In genomic region chr6:155832596-155832995, GRCh38 we compare ENCODE assay signal across 10 cellular contexts.
DNase-seq lines count a peak whose midpoint lies in the region; ATAC-seq and TF ChIP-seq lines count a peak whose summit lies in the region.
"Had no signal": no experiment of that assay in that cellular context is flagged by ENCODE, and none has a peak within 500 bp of the region (broad histone marks: within the 10 kb centered on the region; RNA-seq: fewer than 3 reads in every experiment).

No MANE protein-coding gene starts in this region.

- no peak overlapping the region for H3K4me3 ChIP-seq in epithelial cell of esophagus (ENCODE audit: low read length)

- ATAC-seq in GM18868 (IDR thresholded peaks at IDR 0.05; ENCODE audit: unreplicated experiment) (no peak), HG03095 (IDR thresholded peaks at IDR 0.05; ENCODE audit: unreplicated experiment) (no peak)
- ATAC-seq: effector memory CD8-positive, alpha-beta T cell had no signal

- no peak for TF ChIP-seq CTCF in epithelial cell of esophagus (IDR thresholded peaks at IDR 0.05; ENCODE audit: insufficient read depth, low read depth, low read length, missing control alignments)

- DNase-seq in NCI-H345 (lab: John Stamatoyannopoulos, UW) (peak; percentile 2), NCI-H345 treated with DMSO at 0.1 percent for 48 hours (lab: John Stamatoyannopoulos, UW; ENCODE audit: unreplicated experiment) (no peak), OCI-M1 (lab: John Stamatoyannopoulos, UW) (peak; percentile 13), epithelial cell of esophagus (ENCODE audit: low read depth) (peak; percentile 33), pulmonary artery endothelial cell (ENCODE audit: low read depth, low spot score) (peak; percentile 33), NCI-H1092 (lab: John Stamatoyannopoulos, UW) (no peak)
- DNase-seq: effector memory CD8-positive, alpha-beta T cell; stimulated activated naive CD4-positive, alpha-beta T cell had no signal

Comparison
In these comparisons a context has a peak if more than half of its experiments do, and no peak if none do; other contexts are left out.
1. DNase-seq: peak in NCI-H345 (single experiment), OCI-M1 (single experiment), epithelial cell of esophagus (single experiment) and pulmonary artery endothelial cell (single experiment); none in NCI-H345 treated with DMSO at 0.1 percent for 48 hours (single experiment) and NCI-H1092 (single experiment).